Comparison of ENCODE assay signal across 20 cellular contexts in genomic region chr5:162037431-162037830, GRCh38. TPM values are rescaled to one million over a fixed set of nuclear protein-coding genes. Genes with fewer than 3 reads are reported as not detected.
DNase-seq lines count a peak whose midpoint lies in the region; ATAC-seq and TF ChIP-seq lines count a peak whose summit lies in the region.
"Had no signal": no experiment of that assay in that cellular context is flagged by ENCODE, and none has a peak within 500 bp of the region (broad histone marks: within the 10 kb centered on the region; RNA-seq: fewer than 3 reads in every experiment).

No MANE protein-coding gene starts in this region.

- H3K36me3 ChIP-seq in HCT116 (ENCODE audit: control insufficient read depth in 1 of 2, insufficient read depth in 2 of 2, low read length in 2 of 2) (no peaks in the 10 kb centered on the region), OCI-LY7 (ENCODE audit: insufficient read depth, low read length) (no peaks in the 10 kb centered on the region)

- no peaks in the 10 kb centered on the region for H3K27me3 Mint-ChIP-seq in glutamatergic neuron (ENCODE audit: unreplicated experiment)

- H3K27me3 ChIP-seq in HCT116 (ENCODE audit: insufficient read depth, low read length), result no peaks in the 10 kb centered on the region

- TF ChIP-seq RAD21 in HCT116 (IDR thresholded peaks at IDR 0.05; ENCODE audit: low read depth), result no peak

- H3K4me1 Mint-ChIP-seq in glutamatergic neuron (ENCODE audit: low read depth, unreplicated experiment), result peaks cover 3% of the 10 kb centered on the region
- H3K4me1 Mint-ChIP-seq: CD14-positive monocyte had no signal

- H3K4me3 ChIP-seq in HCT116 (replicated peaks in 1 of 2; ENCODE audit: low read depth in 1 of 2, low read length in 2 of 2) (no peak overlapping the region; a peak in 2 of 4 replicates), OCI-LY7 (ENCODE audit: low read depth, low read length, poor library complexity, severe bottlenecking) (no peak overlapping the region)
- H3K4me3 ChIP-seq: GM23248 had no signal

- H3K4me2 ChIP-seq in HCT116 (ENCODE audit: low read length), result peak overlapping the region; percentile 43; the same call in 1 of the 2 replicates
- H3K4me2 ChIP-seq in OCI-LY7 (ENCODE audit: low read length), result no peak overlapping the region

- H3K9me3 ChIP-seq in HCT116 (ENCODE audit: control insufficient read depth in 1 of 2, insufficient read depth in 1 of 2, low read depth in 1 of 2, low read length in 2 of 2), result peaks cover 0 to 4% of the 10 kb centered on the region in 2 experiments; a peak in 1 of 4 replicates
- H3K9me3 ChIP-seq in OCI-LY7 (ENCODE audit: low read length), result no peaks in the 10 kb centered on the region

- peak overlapping the region; percentile 26 for H3K4me3 Mint-ChIP-seq in glutamatergic neuron (ENCODE audit: unreplicated experiment)
- H3K4me3 Mint-ChIP-seq: CD14-positive monocyte; CD8-positive, alpha-beta T cell had no signal

- DNase-seq in DMS53 (lab: John Stamatoyannopoulos, UW) (peak; percentile 36), DMS53 treated with DMSO at 0.1 percent for 48 hours (lab: John Stamatoyannopoulos, UW; ENCODE audit: unreplicated experiment) (no peak), HCT116 (ENCODE audit: low read depth, low spot score) (no peak), OCI-M1 (lab: John Stamatoyannopoulos, UW) (peak; percentile 16), glutamatergic neuron (no peak), OCI-LY7 (ENCODE audit: low spot score) (no peak), DMS79 treated with DMSO at 0.1 percent for 48 hours (lab: John Stamatoyannopoulos, UW) (no peak)
- DNase-seq: CD8-positive, alpha-beta T cell; COR-L47; DMS153; GM23248; H9; IMR-90; KBM-7 had no signal

- CTCF ChIA-PET in HCT116 (lab: Charles Lee) (no interaction called here), OCI-LY7 (lab: Charles Lee; ENCODE audit: unreplicated experiment) (no interaction called here)

- H3K9me3 Mint-ChIP-seq in glutamatergic neuron (ENCODE audit: unreplicated experiment), result no peaks in the 10 kb centered on the region

- H3K27ac Mint-ChIP-seq in glutamatergic neuron (ENCODE audit: unreplicated experiment), result no peak overlapping the region
- H3K27ac Mint-ChIP-seq: CD14-positive monocyte; CD8-positive, alpha-beta T cell had no signal

- no peak for TF ChIP-seq POLR2A in HCT116 (IDR thresholded peaks at IDR 0.05; ENCODE audit: borderline replicate concordance, extremely low read depth, insufficient read depth, insufficient read length)

- ATAC-seq in HCT116, result no peak
- ATAC-seq: CD8-positive, alpha-beta T cell had no signal

- H3K4me1 ChIP-seq in HCT116 (ENCODE audit: control insufficient read depth in 1 of 2, insufficient read depth in 2 of 2, low read length in 2 of 2), result no peaks in the 10 kb centered on the region
- no peaks in the 10 kb centered on the region for H3K4me1 ChIP-seq in OCI-LY7 (ENCODE audit: insufficient read depth, low read length, poor library complexity, severe bottlenecking)

- intact Hi-C loops in HCT116 (cut with micrococcal nuclease) (no loop called here), OCI-LY7 (cut with micrococcal nuclease; ENCODE audit: unreplicated experiment) (no loop called here)

- no peaks in the 10 kb centered on the region for H3K79me2 ChIP-seq in HCT116 (ENCODE audit: insufficient read depth, low read length)
- no peaks in the 10 kb centered on the region for H3K79me2 ChIP-seq in OCI-LY7 (ENCODE audit: insufficient read depth, low read depth, low read length)

- H3K9me2 ChIP-seq in HCT116 (ENCODE audit: insufficient read depth) (no peaks in the 10 kb centered on the region), OCI-LY7 (ENCODE audit: insufficient read depth, low read length) (no peaks in the 10 kb centered on the region)

- no TSS peak for BruUV-seq in HCT116 (replicated peaks; lab: Mats Ljungman, UMichigan)
- no TSS peak for BruUV-seq in OCI-LY7 (replicated peaks; lab: Mats Ljungman, UMichigan)

- TF ChIP-seq CTCF in HCT116 (IDR thresholded peaks at IDR 0.05 in 2 of 3, conservative IDR thresholded peaks at IDR 0.05 in 1 of 3; ENCODE audit: borderline replicate concordance in 1 of 3, insufficient read depth in 1 of 3, low read depth in 2 of 3, low read length in 2 of 3) (no peak), glutamatergic neuron (IDR thresholded peaks at IDR 0.05; ENCODE audit: partially characterized antibody, unreplicated experiment) (no peak), OCI-LY7 (conservative IDR thresholded peaks at IDR 0.05; ENCODE audit: low read length) (no peak)

- no peaks in the 10 kb centered on the region for H4K20me1 ChIP-seq in HCT116 (ENCODE audit: insufficient read depth)
- no peaks in the 10 kb centered on the region for H4K20me1 ChIP-seq in OCI-LY7 (ENCODE audit: insufficient read depth, low read length)

- RAD21 ChIA-PET in HCT116 (lab: Charles Lee; ENCODE audit: low non-redundant PET in 1 of 2, low total read pairs in 2 of 2, uncharacterized antibody in 2 of 2, unreplicated experiment in 2 of 2), result no interaction called here

- H3K36me3 Mint-ChIP-seq in glutamatergic neuron (ENCODE audit: unreplicated experiment), result no peaks in the 10 kb centered on the region
- H3K36me3 Mint-ChIP-seq: CD14-positive monocyte; CD8-positive, alpha-beta T cell had no signal

- H3K27ac ChIP-seq in HCT116 (ENCODE audit: low read depth, low read length) (no peak overlapping the region), OCI-LY7 (ENCODE audit: low read depth, low read length, poor library complexity, severe bottlenecking) (no peak overlapping the region)
- H3K27ac ChIP-seq: 22Rv1, GM23248, HL-60 had no signal

- POLR2A ChIA-PET in HCT116 (lab: Charles Lee), result no interaction called here
- POLR2A ChIA-PET in OCI-LY7 (lab: Charles Lee), result interaction anchor here (0.9 kb wide), 1 partner anchor 33 kb away, joined by 4 read pairs; no protein-coding TSS in a partner anchor

- H2AFZ ChIP-seq in HCT116 (ENCODE audit: low read depth, low read length, poor library complexity, severe bottlenecking) (no peak overlapping the region), OCI-LY7 (ENCODE audit: low read length) (no peak overlapping the region)
- H2AFZ ChIP-seq: GM23248 had no signal

- H3K9ac ChIP-seq in HCT116 (ENCODE audit: low read length), result no peak overlapping the region
- H3K9ac ChIP-seq: GM23248 had no signal

TF ChIP-seq in HCT116, 20 proteins besides CTCF, POLR2A, EP300 and RAD21:
- no peak for TF ChIP-seq ZNF274 (IDR thresholded peaks at IDR 0.05; ENCODE audit: low read depth, low read length)
- TF ChIP-seq CEBPB (IDR thresholded peaks at IDR 0.05; ENCODE audit: low read depth), result no peak
- no peak for TF ChIP-seq ELF1 (IDR thresholded peaks at IDR 0.05; ENCODE audit: borderline replicate concordance, low read depth)
- no peak for TF ChIP-seq JUND (IDR thresholded peaks at IDR 0.05)
- no peak for TF ChIP-seq SP1 (IDR thresholded peaks at IDR 0.05; ENCODE audit: low read depth)
- TF ChIP-seq EGR1 (IDR thresholded peaks at IDR 0.05; ENCODE audit: low read depth), result no peak
- TF ChIP-seq EZH2 (IDR thresholded peaks at IDR 0.05), result no peak
- no peak for TF ChIP-seq FOSL1 (IDR thresholded peaks at IDR 0.05; ENCODE audit: low read depth)
- no peak for TF ChIP-seq POLR2AphosphoS5 (IDR thresholded peaks at IDR 0.05; ENCODE audit: low read depth, low read length)
- no peak for TF ChIP-seq SIN3A (IDR thresholded peaks at IDR 0.05; ENCODE audit: low read depth)
- no peak for TF ChIP-seq SRF (IDR thresholded peaks at IDR 0.05; ENCODE audit: low read depth)
- TF ChIP-seq, protein P1, sequence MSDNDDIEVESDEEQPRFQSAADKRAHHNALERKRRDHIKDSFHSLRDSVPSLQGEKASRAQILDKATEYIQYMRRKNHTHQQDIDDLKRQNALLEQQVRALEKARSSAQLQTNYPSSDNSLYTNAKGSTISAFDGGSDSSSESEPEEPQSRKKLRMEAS (IDR thresholded peaks at IDR 0.05), result no peak
- TF ChIP-seq CBX3 (IDR thresholded peaks at IDR 0.05; ENCODE audit: low read depth), result no peak
- TF ChIP-seq ZBTB33 (IDR thresholded peaks at IDR 0.05; ENCODE audit: extremely low read depth, insufficient replicate concordance, low read length), result no peak
TF ChIP-seq in HCT116: peak in this region for 0.

RNA-seq across cellular contexts. Expression of gene GABRG2, which starts 30.1 kb away (rescaled TPM):
- total RNA-seq in HCT116 (2021; ENCODE audit: unreplicated experiment), result 5.8 TPM
- 2.6 and 3.1 TPM in 2 replicates for polyA plus RNA-seq in HCT116 (2012)
- 4.5 TPM for total RNA-seq in glutamatergic neuron (ENCODE audit: unreplicated experiment)
- 0.03 and 0.08 TPM in 2 replicates for total RNA-seq in OCI-LY7 (2014; rRNA removed; shearing (Covaris generic))
- 1.2 TPM in 1 of 2 replicates, not detected in the other for total RNA-seq in OCI-LY7 (2022)
- total RNA-seq: A673; CD8-positive, alpha-beta T cell; Daoy; GM23248; IMR-90 had no signal
- polyA plus RNA-seq: BJ, CD14-positive monocyte, GM23248, IMR-90 had no signal

Comparison
In these comparisons a context has a peak if more than half of its experiments do, and no peak if none do; other contexts are left out.
1. DNase-seq: peak in DMS53 (single experiment) and OCI-M1 (single experiment); none in DMS53 treated with DMSO at 0.1 percent for 48 hours (single experiment), HCT116 (single experiment), glutamatergic neuron (single experiment), OCI-LY7 (single experiment) and DMS79 treated with DMSO at 0.1 percent for 48 hours (single experiment).